In the genomic region with DNA sequence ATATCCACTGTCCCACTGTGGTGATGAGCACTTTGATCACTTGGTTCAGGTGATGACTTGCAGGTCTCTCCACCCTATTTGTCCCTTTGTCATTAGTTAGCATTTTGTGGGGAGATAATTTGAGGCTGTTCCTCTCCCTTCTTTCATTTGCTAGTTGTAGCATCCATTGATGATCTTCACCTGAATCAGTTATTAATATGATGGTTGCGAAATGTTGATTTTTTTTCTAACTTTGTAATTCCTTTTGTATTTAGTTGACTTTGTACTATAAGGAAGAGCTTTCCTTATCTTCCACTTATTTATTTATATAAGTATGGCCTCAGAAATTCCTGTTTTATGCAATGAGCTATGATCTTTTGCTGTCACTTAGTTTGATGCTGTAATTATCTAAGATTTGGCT, we compare ENCODE assay signal across 17 cellular contexts. TPM values are rescaled to one million over a fixed set of nuclear protein-coding genes. Genes with fewer than 3 reads are reported as not detected.
DNase-seq lines count a peak whose midpoint lies in the region; ATAC-seq, FAIRE-seq and TF ChIP-seq lines count a peak whose summit lies in the region.
"Had no signal": no experiment of that assay in that cellular context is flagged by ENCODE, and none has a peak within 500 bp of the region (broad histone marks: within the 10 kb centered on the region; RNA-seq: fewer than 3 reads in every experiment).

No MANE protein-coding gene starts in this region.

- H2AFZ ChIP-seq in GM23248, result no peak overlapping the region
- H2AFZ ChIP-seq in keratinocyte (ENCODE audit: control insufficient read depth, low read length), result no peak overlapping the region

- H3K4me2 ChIP-seq in GM23248 (ENCODE audit: unreplicated experiment) (peak overlapping the region; percentile 88), keratinocyte (ENCODE audit: control insufficient read depth, extremely low read depth, insufficient read depth, low read depth, low read length) (peak overlapping the region; percentile 91)

- peaks cover 22% of the 10 kb centered on the region for H4K20me1 ChIP-seq in GM23248 (ENCODE audit: insufficient read depth)
- peaks cover 50% of the 10 kb centered on the region for H4K20me1 ChIP-seq in keratinocyte (ENCODE audit: control insufficient read depth, extremely low read depth, insufficient read depth, low read length)

- H3K9me3 ChIP-seq in GM23248 (ENCODE audit: low read depth), result no peaks in the 10 kb centered on the region
- no peaks in the 10 kb centered on the region for H3K9me3 ChIP-seq in Panc1 (ENCODE audit: control insufficient read depth, insufficient read depth, low read depth, low read length)
- no peaks in the 10 kb centered on the region for H3K9me3 ChIP-seq in keratinocyte (ENCODE audit: control insufficient read depth, low read depth, low read length)
- H3K9me3 ChIP-seq in uterus, result no peaks in the 10 kb centered on the region
- no peaks in the 10 kb centered on the region for H3K9me3 ChIP-seq in kidney (ENCODE audit: control insufficient read depth in 1 of 2, low read length in 2 of 2)
- H3K9me3 ChIP-seq: pancreas had no signal

- no peaks in the 10 kb centered on the region for H3K9me2 ChIP-seq in GM23248 (ENCODE audit: insufficient read depth)

- CTCF ChIA-PET in Panc1 (lab: Charles Lee), result interaction anchor here (0.5 to 0.7 kb wide), 2 partner anchors 18 to 23 kb away, joined by 3 to 9 read pairs; no protein-coding TSS in a partner anchor

- no peak for TF ChIP-seq CTCF in Panc1 (IDR thresholded peaks at IDR 0.05)
- no peak for TF ChIP-seq CTCF in keratinocyte (optimal IDR thresholded peaks at IDR 0.05 in 1 of 3, IDR thresholded peaks at IDR 0.05 in 1 of 3, conservative IDR thresholded peaks at IDR 0.05 in 1 of 3; ENCODE audit: extremely low read depth in 1 of 3, insufficient read depth in 2 of 3, low read length in 3 of 3)
- no peak for TF ChIP-seq CTCF in uterus (IDR thresholded peaks at IDR 0.05)
- no peak for TF ChIP-seq CTCF in kidney (IDR thresholded peaks at IDR 0.05; ENCODE audit: borderline replicate concordance, extremely low read depth, insufficient read depth)
- no peak for TF ChIP-seq CTCF in dorsolateral prefrontal cortex (IDR thresholded peaks at IDR 0.05 in 54 of 56, conservative IDR thresholded peaks at IDR 0.05 in 2 of 56; ENCODE audit: low read depth in 1 of 56, partially characterized antibody in 56 of 56)

- H3K4me1 ChIP-seq in GM23248 (ENCODE audit: insufficient read depth) (peaks cover 88% of the 10 kb centered on the region), Panc1 (ENCODE audit: control insufficient read depth, insufficient read depth, low read length) (peaks cover 100% of the 10 kb centered on the region), keratinocyte (ENCODE audit: control insufficient read depth, extremely low read depth, insufficient read depth, low read length) (peaks cover 52% of the 10 kb centered on the region), uterus (peaks cover 16 to 27% of the 10 kb centered on the region in 2 donors), kidney (ENCODE audit: control insufficient read depth in 1 of 2, insufficient read depth in 1 of 2, low read depth in 1 of 2, low read length in 2 of 2) (peaks cover 16 to 29% of the 10 kb centered on the region in 2 donors)

- H3K4me3 ChIP-seq in GM23248, result peak overlapping the region; percentile 63
- H3K4me3 ChIP-seq in Panc1 (ENCODE audit: low read depth in 2 of 2, low read length in 2 of 2), result peak overlapping the region; percentile 27 to 47; a peak in 3 of 4 replicates
- H3K4me3 ChIP-seq in keratinocyte (ENCODE audit: control insufficient read depth in 2 of 3, extremely low read depth in 1 of 3, insufficient read depth in 2 of 3, low read depth in 1 of 3, low read length in 3 of 3), result peak overlapping the region in 1 of 3 experiments; percentile 30
- no peak overlapping the region for H3K4me3 ChIP-seq in uterus
- no peak overlapping the region for H3K4me3 ChIP-seq in kidney (ENCODE audit: low read length in 2 of 2)
- no peak overlapping the region for H3K4me3 ChIP-seq in dorsolateral prefrontal cortex
- H3K4me3 ChIP-seq: pancreas had no signal

- H3F3A ChIP-seq in GM23248 (ENCODE audit: insufficient read depth), result peaks cover 98% of the 10 kb centered on the region

- POLR2A ChIA-PET in Panc1 (lab: Charles Lee), result interaction anchor here (0.6 kb wide), 1 partner anchor 24 kb away, joined by 3 read pairs; no protein-coding TSS in a partner anchor

- dilution Hi-C loops in keratinocyte (cut with MboI; ENCODE audit: extremely low pct_ligation_motif_present, low sequenced_read_pairs), result no loop called here

- FAIRE-seq in keratinocyte (lab: Jason Lieb, UNC), result no peak
- no peak for FAIRE-seq in kidney (lab: Jason Lieb, UNC)
- FAIRE-seq: pancreas had no signal

- peak overlapping the region; percentile 62 for H3K9ac ChIP-seq in GM23248
- peak overlapping the region; percentile 71 for H3K9ac ChIP-seq in keratinocyte (ENCODE audit: control insufficient read depth, extremely low read depth, insufficient read depth, low read length)
- H3K9ac ChIP-seq in kidney (ENCODE audit: low read length in 2 of 2), result no peak overlapping the region

- no peak for DNase-seq in GM23248
- DNase-seq in Panc1 (ENCODE audit: low read depth, low spot score), result no peak
- DNase-seq in keratinocyte (ENCODE audit: low read depth, low spot score), result no peak
- DNase-seq in uterus, result no peak
- DNase-seq in AG20443 (ENCODE audit: low spot score), result no peak
- no peak for DNase-seq in kidney
- DNase-seq in dorsolateral prefrontal cortex, result no peak
- DNase-seq: activated CD4-positive, alpha-beta T cell treated with anti-CD3 and anti-CD28 coated beads for 36 hours; activated CD8-positive, alpha-beta memory T cell treated with anti-CD3 and anti-CD28 coated beads, Interleukin-2, amount 50 U/mL, for 4 hours; activated gamma-delta T cell; amygdala; effector memory CD8-positive, alpha-beta T cell; HFFc6; hypothalamus; NCI-H2029; NCI-H510A; pancreas had no signal

- H3K9me1 ChIP-seq in keratinocyte (ENCODE audit: control insufficient read depth, extremely low read depth, insufficient read depth, low read length), result peaks cover 14% of the 10 kb centered on the region

- intact Hi-C loops in Panc1 (cut with micrococcal nuclease; ENCODE audit: unreplicated experiment), result no loop called here
- intact Hi-C loops in uterus (cut with DNase I; ENCODE audit: low total_unique reads), result no loop called here
- intact Hi-C loops in kidney (cut with DNase I), result no loop called here
- intact Hi-C loops in dorsolateral prefrontal cortex (cut with DNase I), result no loop called here

- 0 out of 2 replicates have a peak, but pooled peaks cover 4% of the 10 kb centered on the region for H3K36me3 ChIP-seq in GM23248 (ENCODE audit: low read depth)
- H3K36me3 ChIP-seq in Panc1 (ENCODE audit: control insufficient read depth, insufficient read depth, low read length), result peaks cover 2% of the 10 kb centered on the region; the same call in 1 of the 2 replicates
- H3K36me3 ChIP-seq in keratinocyte (ENCODE audit: control insufficient read depth in 2 of 2, extremely low read depth in 1 of 2, insufficient read depth in 2 of 2, low read length in 2 of 2), result no peaks in the 10 kb centered on the region
- H3K36me3 ChIP-seq in uterus, result no peaks in the 10 kb centered on the region
- H3K36me3 ChIP-seq in kidney (ENCODE audit: control insufficient read depth in 1 of 2, insufficient read depth in 2 of 2, low read length in 2 of 2), result no peaks in the 10 kb centered on the region
- H3K36me3 ChIP-seq: pancreas had no signal

- TF ChIP-seq POLR2A in uterus (IDR thresholded peaks at IDR 0.05), result no peak

- no peak for ATAC-seq in Panc1
- ATAC-seq: activated CD4-positive, alpha-beta T cell treated with anti-CD3 and anti-CD28 coated beads for 36 hours; effector memory CD8-positive, alpha-beta T cell had no signal

- in situ Hi-C loops in GM23248 (cut with MboI), result no loop called here
- in situ Hi-C loops in Panc1 (cut with HindIII; ENCODE audit: low pct_unique_long_range_greater_than_20kb, low sequenced_read_pairs), result no loop called here

- H3K27ac ChIP-seq in GM23248, result peak overlapping the region; percentile 94
- H3K27ac ChIP-seq in Panc1 (ENCODE audit: low read length), result peak overlapping the region; percentile 99
- peak overlapping the region; percentile 89 for H3K27ac ChIP-seq in keratinocyte (ENCODE audit: control insufficient read depth, insufficient read depth, low read length)
- H3K27ac ChIP-seq in uterus, result peak overlapping the region; percentile 85 to 92
- no peak overlapping the region for H3K27ac ChIP-seq in kidney (ENCODE audit: low read depth in 2 of 2, low read length in 2 of 2)
- H3K27ac ChIP-seq in dorsolateral prefrontal cortex, result no peak overlapping the region

- peaks cover 94% of the 10 kb centered on the region for H3K79me2 ChIP-seq in GM23248 (ENCODE audit: insufficient read depth)
- H3K79me2 ChIP-seq in keratinocyte (ENCODE audit: control insufficient read depth, insufficient read depth, low read length), result peaks cover 95% of the 10 kb centered on the region

- H3K27me3 ChIP-seq in GM23248 (replicated peaks; ENCODE audit: insufficient read depth), result no peaks in the 10 kb centered on the region
- no peaks in the 10 kb centered on the region for H3K27me3 ChIP-seq in Panc1 (ENCODE audit: control insufficient read depth, insufficient read depth, low read length)
- H3K27me3 ChIP-seq in keratinocyte (ENCODE audit: control insufficient read depth, extremely low read depth, insufficient read depth, low read length), result no peaks in the 10 kb centered on the region
- H3K27me3 ChIP-seq in uterus, result no peaks in the 10 kb centered on the region
- H3K27me3 ChIP-seq in dorsolateral prefrontal cortex, result no peaks in the 10 kb centered on the region
- H3K27me3 ChIP-seq: pancreas had no signal

- BruUV-seq in Panc1 (replicated peaks; lab: Mats Ljungman, UMichigan), result no TSS peak

- 96 to 98% methylated on average over 1 of the region's 1 CpG for WGBS in GM23248 (ENCODE audit: low coverage in 1 of 2, low lambda C conversion rate in 2 of 2, missing lambda C conversion rate in 2 of 2), 2 experiments

RNA-seq across cellular contexts. Expression of gene TRIO, which starts 12.6 kb away (rescaled TPM):
- 171 and 198 TPM in 2 replicates for total RNA-seq in GM23248 (2014; rRNA removed; shearing (Covaris generic))
- polyA plus RNA-seq in GM23248 (2016; fragmentation: Nextera tagmentation; extraction: Ambion mirVana), result 19.0 and 28.1 TPM in 2 replicates
- 349 TPM for total RNA-seq in Panc1 (2021; ENCODE audit: unreplicated experiment)
- 213 TPM for polyA plus RNA-seq in Panc1 (2012; ENCODE audit: insufficient read length)
- 56.6 to 72.1 TPM (median 57.2 TPM) in 3 replicates for polyA plus RNA-seq in keratinocyte
- 54.4 TPM for polyA plus RNA-seq in keratinocyte (2011; ENCODE audit: low read depth)
- polyA plus RNA-seq in keratinocyte (2011; cell fraction: cytosol; rRNA removed), result 42.3 and 46.0 TPM in 2 replicates
- 227 and 249 TPM in 2 replicates for polyA plus RNA-seq in keratinocyte (2011; cell fraction: nucleus; rRNA removed)
- 33.9 and 54.9 TPM in 2 replicates for polyA plus RNA-seq in keratinocyte (2012; ENCODE audit: low replicate concordance)
- polyA minus RNA-seq in keratinocyte, result 358 to 455 TPM (median 446 TPM) in 3 replicates
- 73.3 TPM for polyA minus RNA-seq in keratinocyte (2011; cell fraction: cytosol; rRNA and poly(A)+ RNA removed)
- polyA minus RNA-seq in keratinocyte (2011; cell fraction: nucleus; rRNA and poly(A)+ RNA removed), result 348 and 654 TPM in 2 replicates
- total RNA-seq in uterus, result 100 to 1,000 TPM in 3 of 4 donors, 10 to 100 TPM in 1; 93.5 to 234 (median 207) TPM
- total RNA-seq in kidney, result 149 TPM
- 9.5 TPM for polyA plus RNA-seq in kidney (ENCODE audit: insufficient read depth, low read depth, low replicate concordance)
- 100 to 1,000 TPM; 171 to 414 (median 292) TPM for total RNA-seq in dorsolateral prefrontal cortex

Comparison
In these comparisons a context has a peak if more than half of its experiments do, and no peak if none do; other contexts are left out.
1. H3K27ac ChIP-seq: peak in GM23248 (single experiment), Panc1 (single experiment), keratinocyte (single experiment) and uterus (2 of 2); none in kidney (0 of 2) and dorsolateral prefrontal cortex (0 of 59).
2. H3K4me3 ChIP-seq: peak in GM23248 (single experiment) and Panc1 (2 of 2); none in uterus (0 of 2), kidney (0 of 2) and dorsolateral prefrontal cortex (0 of 59).
3. H3K9ac ChIP-seq: peak in GM23248 (single experiment) and keratinocyte (single experiment); none in kidney (0 of 2).